ENCODE assay signal across 8 cellular contexts in the genomic region with DNA sequence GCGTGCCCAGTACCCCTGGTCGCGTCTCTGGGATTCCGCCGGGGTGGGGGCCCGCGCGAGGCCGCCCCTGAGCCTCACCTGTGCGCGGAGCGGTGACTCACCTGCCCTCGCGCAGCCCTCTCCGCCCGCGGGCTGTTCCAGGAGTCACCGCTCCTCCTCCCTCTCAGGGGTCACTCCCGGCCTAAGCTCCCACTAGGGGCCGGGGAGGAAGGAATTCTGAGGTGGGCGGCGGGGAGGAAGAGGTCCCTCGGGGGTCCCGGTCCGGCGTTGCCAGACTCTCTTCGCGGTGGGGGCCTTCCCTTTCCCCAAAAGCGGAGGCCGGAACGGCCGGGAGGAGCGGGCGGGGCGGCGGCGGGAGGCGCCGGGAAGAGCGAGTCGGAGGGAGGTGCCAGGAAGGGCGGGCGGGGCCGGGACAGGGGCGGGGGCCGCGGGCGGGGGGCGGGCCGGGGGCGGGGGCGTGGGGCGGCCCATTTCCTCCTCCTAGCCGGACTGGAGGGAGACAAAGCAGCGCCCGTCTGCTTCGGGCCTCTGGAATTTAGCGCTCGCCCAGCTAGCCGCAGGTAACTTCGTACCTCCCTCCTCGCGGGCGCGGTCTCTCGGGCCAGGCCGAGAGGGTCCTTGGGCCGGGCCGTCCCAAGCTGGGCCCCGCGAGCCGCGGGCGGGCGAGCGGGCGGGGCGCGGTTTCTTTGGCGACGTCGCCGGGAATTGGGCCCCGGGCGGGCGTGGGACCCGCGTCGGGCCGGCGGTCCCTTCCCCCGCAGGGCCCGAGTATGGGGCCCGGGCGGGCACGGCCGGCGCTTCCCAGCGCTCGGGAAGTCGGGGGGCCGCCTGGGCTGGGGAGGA. TPM values are rescaled to one million over a fixed set of nuclear protein-coding genes. Genes with fewer than 3 reads are reported as not detected.
DNase-seq lines count a peak whose midpoint lies in the region; FAIRE-seq and TF ChIP-seq lines count a peak whose summit lies in the region.

A gene with protein sequence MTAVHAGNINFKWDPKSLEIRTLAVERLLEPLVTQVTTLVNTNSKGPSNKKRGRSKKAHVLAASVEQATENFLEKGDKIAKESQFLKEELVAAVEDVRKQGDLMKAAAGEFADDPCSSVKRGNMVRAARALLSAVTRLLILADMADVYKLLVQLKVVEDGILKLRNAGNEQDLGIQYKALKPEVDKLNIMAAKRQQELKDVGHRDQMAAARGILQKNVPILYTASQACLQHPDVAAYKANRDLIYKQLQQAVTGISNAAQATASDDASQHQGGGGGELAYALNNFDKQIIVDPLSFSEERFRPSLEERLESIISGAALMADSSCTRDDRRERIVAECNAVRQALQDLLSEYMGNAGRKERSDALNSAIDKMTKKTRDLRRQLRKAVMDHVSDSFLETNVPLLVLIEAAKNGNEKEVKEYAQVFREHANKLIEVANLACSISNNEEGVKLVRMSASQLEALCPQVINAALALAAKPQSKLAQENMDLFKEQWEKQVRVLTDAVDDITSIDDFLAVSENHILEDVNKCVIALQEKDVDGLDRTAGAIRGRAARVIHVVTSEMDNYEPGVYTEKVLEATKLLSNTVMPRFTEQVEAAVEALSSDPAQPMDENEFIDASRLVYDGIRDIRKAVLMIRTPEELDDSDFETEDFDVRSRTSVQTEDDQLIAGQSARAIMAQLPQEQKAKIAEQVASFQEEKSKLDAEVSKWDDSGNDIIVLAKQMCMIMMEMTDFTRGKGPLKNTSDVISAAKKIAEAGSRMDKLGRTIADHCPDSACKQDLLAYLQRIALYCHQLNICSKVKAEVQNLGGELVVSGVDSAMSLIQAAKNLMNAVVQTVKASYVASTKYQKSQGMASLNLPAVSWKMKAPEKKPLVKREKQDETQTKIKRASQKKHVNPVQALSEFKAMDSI (plus strand): TSS at position 475 of the 843 bp plus-strand sequence. CDS start 28,500 bp downstream, outside the sequence.

- no peaks in the 10 kb centered on the region for H3K27me3 ChIP-seq in HAP-1 (ENCODE audit: low read depth)

- H3K36me3 ChIP-seq in ES-I3 (ENCODE audit: insufficient read depth, low read length) (peaks cover 6% of the 10 kb centered on the region), HAP-1 (replicated peaks) (peaks cover 21% of the 10 kb centered on the region), kidney (ENCODE audit: control insufficient read depth in 1 of 2, insufficient read depth in 2 of 2, low read length in 2 of 2) (no peaks in the 10 kb centered on the region)

- in situ Hi-C loops in HAP-1 (cut with MboI; ENCODE audit: low sequenced_read_pairs) = no loop called here

- H3K4me3 ChIP-seq in HAP-1 (peak within 1 kb of the TSS; percentile 85), kidney (ENCODE audit: low read length in 2 of 2) (peak within 1 kb of the TSS; percentile 91 to 94)

- peak; percentile 67 to 87 for DNase-seq in HAP-1 (ENCODE audit: low spot score in 2 of 2)
- DNase-seq in NCI-H1930 (lab: John Stamatoyannopoulos, UW) = peak; percentile 22 to 59
- DNase-seq in activated CD4-positive, CD25-positive, alpha-beta regulatory T cell (lab: John Stamatoyannopoulos, UW) = peak; percentile 18 to 48 (median 33)
- peak; percentile 39 for DNase-seq in cerebellum (ENCODE audit: low spot score)
- peak; percentile 94 for DNase-seq in kidney
- DNase-seq in stimulated activated CD4-positive, alpha-beta T cell treated with anti-CD3 and anti-CD28 coated beads, Interleukin-15, amount 100 ng/mL, for 1 hour (ENCODE audit: low read depth in 1 of 2, low spot score in 1 of 2) = peak; percentile 24 to 33
- DNase-seq in NAMALWA (ENCODE audit: low spot score) = no peak

- H3K27ac ChIP-seq in kidney (ENCODE audit: low read depth in 2 of 2, low read length in 2 of 2) = peak within 1 kb of the TSS; percentile 97 to 98

- H3K4me1 ChIP-seq in ES-I3 (ENCODE audit: insufficient read depth, low read length) (peaks cover 25% of the 10 kb centered on the region), HAP-1 (peaks cover 6% of the 10 kb centered on the region), kidney (ENCODE audit: control insufficient read depth in 1 of 2, insufficient read depth in 1 of 2, low read depth in 1 of 2, low read length in 2 of 2) (peaks cover 8 to 14% of the 10 kb centered on the region in 2 donors)

- no peak for FAIRE-seq in kidney (lab: Jason Lieb, UNC)

- intact Hi-C loops in kidney (cut with DNase I) = no loop called here

- no peak for TF ChIP-seq CTCF in kidney (IDR thresholded peaks at IDR 0.05; ENCODE audit: borderline replicate concordance, extremely low read depth, insufficient read depth)

- H3K9me3 ChIP-seq in ES-I3 (ENCODE audit: control insufficient read depth, insufficient read depth, low read length) = peaks cover 4% of the 10 kb centered on the region
- H3K9me3 ChIP-seq in HAP-1 = no peaks in the 10 kb centered on the region
- no peaks in the 10 kb centered on the region for H3K9me3 ChIP-seq in kidney (ENCODE audit: control insufficient read depth in 1 of 2, low read length in 2 of 2)

- H3K9ac ChIP-seq in ES-I3 (ENCODE audit: low read depth, low read length) (peak within 1 kb of the TSS; percentile 85), kidney (ENCODE audit: low read length in 2 of 2) (peak within 1 kb of the TSS; percentile 97)

RNA-seq across cellular contexts. Expression of the gene that starts here (rescaled TPM):
- 162 TPM for total RNA-seq in cerebellum
- 463 TPM for total RNA-seq in kidney
- 177 TPM for polyA plus RNA-seq in kidney (ENCODE audit: insufficient read depth, low read depth, low replicate concordance)
